ENCODE assay signal across 19 cellular contexts in the genomic region with DNA sequence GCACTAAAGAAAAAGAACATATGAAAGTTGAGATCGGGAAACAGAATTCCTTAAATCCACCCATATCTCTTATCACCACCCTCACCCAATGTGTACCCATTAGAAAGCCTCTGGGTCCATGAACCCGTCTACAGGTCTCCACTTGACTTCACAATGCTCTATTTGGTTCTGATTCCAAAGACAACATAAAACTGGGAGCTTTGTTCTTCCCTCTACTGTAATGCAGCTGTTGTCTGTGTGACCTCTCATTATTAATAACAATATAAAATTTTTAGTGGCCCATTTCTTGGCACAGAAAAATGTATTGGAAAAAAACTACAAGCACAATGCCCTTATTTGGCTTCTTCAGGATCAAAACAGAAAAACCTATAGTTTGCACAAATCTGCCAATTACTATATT.
"Had no signal": no experiment of that assay in that cellular context is flagged by ENCODE, and none has a peak within 500 bp of the region (broad histone marks: within the 10 kb centered on the region; RNA-seq: fewer than 3 reads in every experiment).

No MANE protein-coding gene starts in this region.

- H3K27ac Mint-ChIP-seq: IgD-negative memory B cell had no signal

- H3K27me3 ChIP-seq: MG63 had no signal

- DNase-seq: Kasumi-1; MG63; NCI-H1092; NCI-H1694 treated with DMSO at 0.1 percent for 48 hours; NCI-H2029; NCI-H345; NCI-H510A treated with DMSO at 0.1 percent for 48 hours; NCI-H526 treated with DMSO at 0.1 percent for 48 hours; NK-92 treated with Interleukin-12 subunit alpha and Interleukin-12 subunit beta, amount 100 ng/mL, for 24 hours; PC-3; SIG-M5; SK-N-SH; T-helper 1 cell had no signal

- H3K4me3 Mint-ChIP-seq: IgD-negative memory B cell had no signal

- ATAC-seq: K562, Panc1, PC-3 had no signal

- H3K9me3 Mint-ChIP-seq: IgD-negative memory B cell had no signal

- H3K36me3 Mint-ChIP-seq: IgD-negative memory B cell had no signal

- H3K27ac ChIP-seq: KMS-11, RWPE1, SJSA1 had no signal

- H3K4me1 Mint-ChIP-seq: IgD-negative memory B cell had no signal

- H3K4me3 ChIP-seq: K562, MG63, SJSA1 had no signal
